In the genomic region with DNA sequence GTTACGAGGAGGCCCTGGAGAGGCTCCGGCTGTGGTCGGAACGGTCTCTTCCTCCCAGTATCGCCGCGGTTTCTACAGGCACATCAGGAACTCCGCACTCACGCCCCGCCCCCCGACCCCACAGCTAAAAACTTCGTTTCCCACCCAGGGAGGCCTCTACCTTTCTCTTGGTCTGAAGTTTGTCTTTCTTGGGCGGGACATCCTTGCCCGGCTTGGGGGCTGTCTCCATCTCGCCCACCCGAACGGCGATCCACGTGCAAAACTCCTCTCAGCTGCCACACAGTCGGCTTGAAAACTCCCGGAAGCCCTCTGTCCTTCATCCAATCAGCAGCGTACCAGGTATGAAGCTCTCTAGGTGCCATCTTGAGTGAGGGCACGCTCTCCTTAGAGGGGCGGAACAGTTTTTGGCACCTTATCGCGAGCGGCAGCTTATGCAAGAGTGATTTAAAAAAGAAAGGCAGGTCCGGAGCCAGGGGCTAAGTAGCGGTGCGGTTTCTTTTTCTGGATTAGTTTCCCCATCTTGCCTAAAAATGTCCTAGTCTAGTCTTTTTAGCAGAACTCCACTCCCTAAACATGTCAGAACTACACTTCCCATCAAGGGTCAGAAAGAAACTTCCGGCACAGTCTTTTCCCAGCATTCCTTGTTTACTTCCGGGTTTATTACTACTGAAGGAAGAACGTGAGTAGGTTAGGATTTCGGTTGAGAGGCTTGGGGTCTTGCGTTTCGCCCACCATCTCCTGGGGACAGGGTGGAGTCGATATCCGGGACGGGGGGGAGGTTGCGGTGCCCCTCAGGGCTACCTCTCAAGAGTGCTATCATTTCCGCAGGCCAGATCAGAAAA, we compare ENCODE assay signal across 8 cellular contexts. TPM values are rescaled to one million over a fixed set of nuclear protein-coding genes. Genes with fewer than 3 reads are reported as not detected.
DNase-seq lines count a peak whose midpoint lies in the region; ATAC-seq and TF ChIP-seq lines count a peak whose summit lies in the region.

A gene (plus strand): TSS at position 660 of the 842 bp plus-strand sequence. CDS start 256 bp downstream, outside the sequence.
A gene with protein sequence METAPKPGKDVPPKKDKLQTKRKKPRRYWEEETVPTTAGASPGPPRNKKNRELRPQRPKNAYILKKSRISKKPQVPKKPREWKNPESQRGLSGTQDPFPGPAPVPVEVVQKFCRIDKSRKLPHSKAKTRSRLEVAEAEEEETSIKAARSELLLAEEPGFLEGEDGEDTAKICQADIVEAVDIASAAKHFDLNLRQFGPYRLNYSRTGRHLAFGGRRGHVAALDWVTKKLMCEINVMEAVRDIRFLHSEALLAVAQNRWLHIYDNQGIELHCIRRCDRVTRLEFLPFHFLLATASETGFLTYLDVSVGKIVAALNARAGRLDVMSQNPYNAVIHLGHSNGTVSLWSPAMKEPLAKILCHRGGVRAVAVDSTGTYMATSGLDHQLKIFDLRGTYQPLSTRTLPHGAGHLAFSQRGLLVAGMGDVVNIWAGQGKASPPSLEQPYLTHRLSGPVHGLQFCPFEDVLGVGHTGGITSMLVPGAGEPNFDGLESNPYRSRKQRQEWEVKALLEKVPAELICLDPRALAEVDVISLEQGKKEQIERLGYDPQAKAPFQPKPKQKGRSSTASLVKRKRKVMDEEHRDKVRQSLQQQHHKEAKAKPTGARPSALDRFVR (minus strand): TSS at position 298 of the 842 bp plus-strand sequence. CDS start 69 bp downstream, at position 229.

- H3K36me3 ChIP-seq in prostate gland, result no peaks in the 10 kb centered on the region

- WGBS in prostate gland, result under 1% methylated on average over 41 of the region's 41 CpGs

- H3K27ac ChIP-seq in prostate gland, result peak within 1 kb of the TSS; percentile 83 to 88

- no peaks in the 10 kb centered on the region for H3K9me3 ChIP-seq in prostate gland

- intact Hi-C loops in left ventricle myocardium superior (cut with micrococcal nuclease), result no loop called here
- intact Hi-C loops in prostate gland (cut with DNase I), result no loop called here

- ATAC-seq in GM18499 (IDR thresholded peaks at IDR 0.05; ENCODE audit: insufficient read depth, unreplicated experiment), result peak; percentile 68
- peak; percentile 78 for ATAC-seq in HG02870 (IDR thresholded peaks at IDR 0.05; ENCODE audit: unreplicated experiment)
- peak; percentile 95 for ATAC-seq in left ventricle myocardium superior

- TF ChIP-seq POLR2A in prostate gland (IDR thresholded peaks at IDR 0.05), result no peak

- TF ChIP-seq CTCF in prostate gland (IDR thresholded peaks at IDR 0.05), result no peak

- peak; percentile 83 for DNase-seq in NCI-H146 (lab: John Stamatoyannopoulos, UW)
- DNase-seq in T-helper 1 cell, result peak; percentile 53 to 90 (median 73)
- peak in 55 of 56 donors; percentile 34 to 98 (median 85) for DNase-seq in amygdala (lab: John Stamatoyannopoulos, UW)
- DNase-seq in left ventricle myocardium superior, result peak; percentile 75
- peak; percentile 87 for DNase-seq in prostate gland (ENCODE audit: low spot score)
- DNase-seq in cortex of kidney (lab: John Stamatoyannopoulos, UW), result no peak

- H3K4me1 ChIP-seq in prostate gland (replicated peaks), result peaks cover 11% of the 10 kb centered on the region

- no peaks in the 10 kb centered on the region for H3K27me3 ChIP-seq in prostate gland (replicated peaks; ENCODE audit: insufficient read depth)

- H3K4me3 ChIP-seq in prostate gland, result peak within 1 kb of the TSS; percentile 66

RNA-seq across cellular contexts. Expression of the first gene that starts in this region (rescaled TPM):
- total RNA-seq in left ventricle myocardium superior (57.3 TPM), prostate gland (10 to 100 TPM; 24.1 to 59.7 TPM)

RNA-seq across cellular contexts. Expression of the second gene that starts in this region (rescaled TPM):
- total RNA-seq in left ventricle myocardium superior (15.1 TPM), prostate gland (10 to 100 TPM; 41.3 to 47.2 TPM)
